Comparison of ENCODE assay signal across 39 cellular contexts in genomic region chr12:44521702-44522101, GRCh38.
"Had no signal": no experiment of that assay in that cellular context is flagged by ENCODE, and none has a peak within 500 bp of the region (broad histone marks: within the 10 kb centered on the region; RNA-seq: fewer than 3 reads in every experiment).

No MANE protein-coding gene starts in this region.

- H3K27me3 Mint-ChIP-seq: activated naive CD4-positive, alpha-beta T cell treated with anti-CD3 and anti-CD28 coated beads, Interleukin-2, amount 10 ng/mL, durations not matched to agents 7 days and 5 days; activated naive CD4-positive, alpha-beta T cell treated with anti-CD3 and anti-CD28 coated beads, Interleukin-2, amount 50 U/mL, for 24 hours; activated naive CD8-positive, alpha-beta T cell; activated naive CD8-positive, alpha-beta T cell treated with anti-CD3 and anti-CD28 coated beads for 36 hours; activated naive CD8-positive, alpha-beta T cell treated with anti-CD3 and anti-CD28 coated beads, Interleukin-2, amount 10 ng/mL, durations not matched to agents 7 days and 5 days; activated naive CD8-positive, alpha-beta T cell treated with anti-CD3 and anti-CD28 coated beads, Interleukin-2, amount 50 U/mL, for 24 hours; activated T-cell treated with anti-CD3 and anti-CD28 coated beads, Interleukin-2, amount 50 U/mL, for 24 hours; activated T-helper 17 cell treated with anti-CD3 and anti-CD28 coated beads, Interleukin-2, amount 50 U/mL, for 72 hours; brain; central memory CD8-positive, alpha-beta T cell had no signal

- H3K4me1 ChIP-seq: adrenal gland, ascending aorta, body of pancreas, breast epithelium had no signal

- H3K27ac Mint-ChIP-seq: activated naive CD4-positive, alpha-beta T cell treated with anti-CD3 and anti-CD28 coated beads for 36 hours; activated naive CD4-positive, alpha-beta T cell treated with anti-CD3 and anti-CD28 coated beads, Interleukin-2, amount 10 ng/mL, durations not matched to agents 7 days and 5 days; activated naive CD4-positive, alpha-beta T cell treated with anti-CD3 and anti-CD28 coated beads, Interleukin-2, amount 50 U/mL, for 24 hours; activated naive CD4-positive, alpha-beta T cell treated with anti-CD3 and anti-CD28 coated beads, Interleukin-2, amount 50 U/mL, for 72 hours; activated naive CD8-positive, alpha-beta T cell; activated naive CD8-positive, alpha-beta T cell treated with anti-CD3 and anti-CD28 coated beads for 36 hours; activated naive CD8-positive, alpha-beta T cell treated with anti-CD3 and anti-CD28 coated beads, Interleukin-2, amount 10 ng/mL, durations not matched to agents 7 days and 5 days; activated naive CD8-positive, alpha-beta T cell treated with anti-CD3 and anti-CD28 coated beads, Interleukin-2, amount 50 U/mL, for 24 hours; activated T-cell treated with anti-CD3 and anti-CD28 coated beads, Interleukin-2, amount 50 U/mL, for 24 hours; activated T-cell treated with anti-CD3 and anti-CD28 coated beads, Interleukin-2, amount 50 U/mL, for 72 hours; activated T-helper 1 cell treated with anti-CD3 and anti-CD28 coated beads, Interleukin-12 subunit alpha, Interleukin-12 subunit beta, Interleukin-2, Interleukin-4 antibody, amounts not matched to agents 30 ng/mL and 10 ng/mL and 1 ng/mL, durations not matched to agents 14 hours and 24 hours and 36 hours; activated T-helper 17 cell treated with anti-CD3 and anti-CD28 coated beads, Interleukin-2, amount 50 U/mL, for 72 hours; activated T-helper 2 cell treated with anti-CD3 and anti-CD28 coated beads, Interferon-gamma antibody, Interleukin-2, Interleukin-4, amounts not matched to agents 10 μg/mL and 5 μg/mL and 100 μg/mL, durations not matched to agents 14 hours and 24 hours and 36 hours; brain had no signal

- ATAC-seq: activated naive CD4-positive, alpha-beta T cell treated with anti-CD3 and anti-CD28 coated beads, Interleukin-2, amount 50 U/mL, for 72 hours; activated naive CD8-positive, alpha-beta T cell treated with anti-CD3 and anti-CD28 coated beads, Interleukin-2, amount 50 U/mL, for 24 hours; activated T-cell treated with anti-CD3 and anti-CD28 coated beads, Interleukin-2, amount 50 U/mL, for 4 hours; activated T-cell treated with anti-CD3 and anti-CD28 coated beads, Interleukin-2, amount 50 U/mL, for 72 hours; activated T-helper 17 cell treated with anti-CD3 and anti-CD28 coated beads, Interleukin-2, amount 50 U/mL, for 72 hours; body of pancreas had no signal

- FAIRE-seq: astrocyte, bronchial epithelial cell had no signal

- H3K4me1 Mint-ChIP-seq: activated naive CD4-positive, alpha-beta T cell treated with anti-CD3 and anti-CD28 coated beads, Interleukin-2, amount 10 ng/mL, durations not matched to agents 7 days and 5 days; activated naive CD4-positive, alpha-beta T cell treated with anti-CD3 and anti-CD28 coated beads, Interleukin-2, amount 50 U/mL, for 24 hours; activated naive CD8-positive, alpha-beta T cell treated with anti-CD3 and anti-CD28 coated beads for 36 hours; activated naive CD8-positive, alpha-beta T cell treated with anti-CD3 and anti-CD28 coated beads, Interleukin-2, amount 10 ng/mL, durations not matched to agents 7 days and 5 days; activated T-helper 17 cell treated with anti-CD3 and anti-CD28 coated beads, Interleukin-2, amount 50 U/mL, for 72 hours; central memory CD8-positive, alpha-beta T cell had no signal

- H3K9me3 ChIP-seq: adrenal gland, ascending aorta, body of pancreas, breast epithelium had no signal

- H3K27ac ChIP-seq: adrenal gland, ascending aorta, body of pancreas, brain microvascular endothelial cell, breast epithelium had no signal

- H3K27me3 ChIP-seq: adrenal gland, ascending aorta, body of pancreas, brain microvascular endothelial cell, breast epithelium had no signal

- H3K9me3 Mint-ChIP-seq: activated naive CD4-positive, alpha-beta T cell treated with anti-CD3 and anti-CD28 coated beads for 36 hours; activated naive CD4-positive, alpha-beta T cell treated with anti-CD3 and anti-CD28 coated beads, Interleukin-2, amount 10 ng/mL, durations not matched to agents 7 days and 5 days; activated naive CD4-positive, alpha-beta T cell treated with anti-CD3 and anti-CD28 coated beads, Interleukin-2, amount 50 U/mL, for 24 hours; activated naive CD4-positive, alpha-beta T cell treated with anti-CD3 and anti-CD28 coated beads, Interleukin-2, amount 50 U/mL, for 72 hours; activated naive CD8-positive, alpha-beta T cell treated with anti-CD3 and anti-CD28 coated beads for 36 hours; activated naive CD8-positive, alpha-beta T cell treated with anti-CD3 and anti-CD28 coated beads, Interleukin-2, amount 50 U/mL, for 24 hours; activated T-cell treated with anti-CD3 and anti-CD28 coated beads, Interleukin-2, amount 50 U/mL, for 24 hours; activated T-cell treated with anti-CD3 and anti-CD28 coated beads, Interleukin-2, amount 50 U/mL, for 4 hours; activated T-cell treated with anti-CD3 and anti-CD28 coated beads, Interleukin-2, amount 50 U/mL, for 72 hours; activated T-helper 1 cell treated with anti-CD3 and anti-CD28 coated beads, Interleukin-12 subunit alpha, Interleukin-12 subunit beta, Interleukin-2, Interleukin-4 antibody, amounts not matched to agents 30 ng/mL and 10 ng/mL and 1 ng/mL, durations not matched to agents 14 hours and 24 hours and 36 hours; activated T-helper 17 cell treated with anti-CD3 and anti-CD28 coated beads, Interleukin-2, amount 50 U/mL, for 72 hours; activated T-helper 2 cell treated with anti-CD3 and anti-CD28 coated beads, Interferon-gamma antibody, Interleukin-2, Interleukin-4, amounts not matched to agents 10 μg/mL and 5 μg/mL and 100 μg/mL, durations not matched to agents 14 hours and 24 hours and 36 hours; brain; central memory CD8-positive, alpha-beta T cell had no signal

- DNase-seq: activated effector memory CD4-positive, alpha-beta T cell treated with anti-CD3 and anti-CD28 coated beads, Interleukin-2, amount 50 U/mL, for 16 hours; activated effector memory CD4-positive, alpha-beta T cell treated with Interleukin-2 at 50 U/mL for 16 hours; activated gamma-delta T cell; activated gamma-delta T cell treated with Interleukin-2 at 50 U/mL for 16 hours; activated naive CD4-positive, alpha-beta T cell; activated naive CD4-positive, alpha-beta T cell treated with anti-CD3 and anti-CD28 coated beads for 36 hours; activated naive CD4-positive, alpha-beta T cell treated with anti-CD3 and anti-CD28 coated beads, Interleukin-2, amount 10 ng/mL, durations not matched to agents 7 days and 5 days; activated naive CD4-positive, alpha-beta T cell treated with anti-CD3 and anti-CD28 coated beads, Interleukin-2, amount 50 U/mL, for 16 hours; activated naive CD4-positive, alpha-beta T cell treated with Interleukin-2 at 50 U/mL for 16 hours; activated naive CD8-positive, alpha-beta T cell treated with anti-CD3 and anti-CD28 coated beads for 36 hours; activated naive CD8-positive, alpha-beta T cell treated with anti-CD3 and anti-CD28 coated beads, Interleukin-2, amount 10 ng/mL, durations not matched to agents 7 days and 5 days; activated naive CD8-positive, alpha-beta T cell treated with anti-CD3 and anti-CD28 coated beads, Interleukin-2, amount 50 U/mL, for 24 hours; activated T-cell treated with anti-CD3 and anti-CD28 coated beads, Interleukin-2, amount 50 U/mL, for 1 hour; activated T-cell treated with anti-CD3 and anti-CD28 coated beads, Interleukin-2, amount 50 U/mL, for 24 hours; activated T-cell treated with anti-CD3 and anti-CD28 coated beads, Interleukin-2, amount 50 U/mL, for 4 hours; activated T-cell treated with anti-CD3 and anti-CD28 coated beads, Interleukin-2, amount 50 U/mL, for 48 hours; activated T-cell treated with anti-CD3 and anti-CD28 coated beads, Interleukin-2, amount 50 U/mL, for 72 hours; adrenal gland; amniotic stem cell; amygdala; anterior cingulate cortex; aorta; body of pancreas; brain microvascular endothelial cell; caudate nucleus; central memory CD4-positive, alpha-beta T cell; cerebellar nuclear complex had no signal

- H3K4me3 Mint-ChIP-seq: activated naive CD4-positive, alpha-beta T cell treated with anti-CD3 and anti-CD28 coated beads for 36 hours; activated naive CD4-positive, alpha-beta T cell treated with anti-CD3 and anti-CD28 coated beads, Interleukin-2, amount 10 ng/mL, durations not matched to agents 7 days and 5 days; activated naive CD4-positive, alpha-beta T cell treated with anti-CD3 and anti-CD28 coated beads, Interleukin-2, amount 50 U/mL, for 24 hours; activated naive CD8-positive, alpha-beta T cell; activated naive CD8-positive, alpha-beta T cell treated with anti-CD3 and anti-CD28 coated beads for 36 hours; activated naive CD8-positive, alpha-beta T cell treated with anti-CD3 and anti-CD28 coated beads, Interleukin-2, amount 10 ng/mL, durations not matched to agents 7 days and 5 days; activated naive CD8-positive, alpha-beta T cell treated with anti-CD3 and anti-CD28 coated beads, Interleukin-2, amount 50 U/mL, for 24 hours; activated T-cell treated with anti-CD3 and anti-CD28 coated beads, Interleukin-2, amount 50 U/mL, for 24 hours; activated T-cell treated with anti-CD3 and anti-CD28 coated beads, Interleukin-2, amount 50 U/mL, for 4 hours; activated T-cell treated with anti-CD3 and anti-CD28 coated beads, Interleukin-2, amount 50 U/mL, for 72 hours; activated T-helper 1 cell treated with anti-CD3 and anti-CD28 coated beads, Interleukin-12 subunit alpha, Interleukin-12 subunit beta, Interleukin-2, Interleukin-4 antibody, amounts not matched to agents 30 ng/mL and 10 ng/mL and 1 ng/mL, durations not matched to agents 14 hours and 24 hours and 36 hours; activated T-helper 17 cell treated with anti-CD3 and anti-CD28 coated beads, Interleukin-2, amount 50 U/mL, for 72 hours; brain; central memory CD8-positive, alpha-beta T cell had no signal

- H3K36me3 ChIP-seq: adrenal gland, ascending aorta, brain microvascular endothelial cell, breast epithelium had no signal

- H3K4me3 ChIP-seq: adrenal gland, ascending aorta, body of pancreas, breast epithelium had no signal
